1 cellular context compared by ENCODE assay signal in the genomic region with DNA sequence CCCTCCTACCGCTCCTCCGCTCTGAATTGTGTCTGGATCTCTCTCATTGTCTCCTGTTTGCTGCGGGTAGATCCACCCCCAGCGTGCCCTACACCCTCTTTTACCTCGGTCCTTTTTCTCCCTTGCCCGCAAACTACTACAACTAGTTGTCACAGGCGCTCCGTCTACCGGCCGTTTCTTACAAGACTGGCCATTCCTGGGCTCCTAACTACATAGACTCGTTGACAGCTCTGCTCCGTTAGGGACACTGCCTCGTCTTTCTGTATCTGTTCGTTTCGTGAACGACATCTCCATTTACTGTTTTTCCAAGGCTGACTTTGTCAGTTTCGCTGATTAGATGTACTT.
TF ChIP-seq lines count a peak whose summit lies in the region.

No MANE protein-coding gene starts in this region.

TF ChIP-seq in HepG2, 621 proteins besides CTCF, POLR2A, EP300 and RAD21 (continued from another document):
- TF ChIP-seq, protein P1, sequence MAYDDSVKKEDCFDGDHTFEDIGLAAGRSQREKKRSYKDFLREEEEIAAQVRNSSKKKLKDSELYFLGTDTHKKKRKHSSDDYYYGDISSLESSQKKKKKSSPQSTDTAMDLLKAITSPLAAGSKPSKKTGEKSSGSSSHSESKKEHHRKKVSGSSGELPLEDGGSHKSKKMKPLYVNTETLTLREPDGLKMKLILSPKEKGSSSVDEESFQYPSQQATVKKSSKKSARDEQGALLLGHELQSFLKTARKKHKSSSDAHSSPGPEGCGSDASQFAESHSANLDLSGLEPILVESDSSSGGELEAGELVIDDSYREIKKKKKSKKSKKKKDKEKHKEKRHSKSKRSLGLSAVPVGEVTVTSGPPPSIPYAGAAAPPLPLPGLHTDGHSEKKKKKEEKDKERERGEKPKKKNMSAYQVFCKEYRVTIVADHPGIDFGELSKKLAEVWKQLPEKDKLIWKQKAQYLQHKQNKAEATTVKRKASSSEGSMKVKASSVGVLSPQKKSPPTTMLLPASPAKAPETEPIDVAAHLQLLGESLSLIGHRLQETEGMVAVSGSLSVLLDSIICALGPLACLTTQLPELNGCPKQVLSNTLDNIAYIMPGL (CRISPR knock-in tag; IDR thresholded peaks at IDR 0.05; ENCODE audit: borderline replicate concordance in 1 of 2, low read depth in 1 of 2): peak; percentile 5 to 9; a peak in 1 of 4 replicates
- TF ChIP-seq STAG1 (CRISPR knock-in tag; IDR thresholded peaks at IDR 0.05): peak; percentile 38
- 0 out of 2 replicates have a peak, but pooled peaks have one; percentile 8 for TF ChIP-seq HDAC1 (CRISPR knock-in tag; IDR thresholded peaks at IDR 0.05)
- 0 out of 2 replicates have a peak, but pooled peaks have one; percentile 51 for TF ChIP-seq SNAI1 (CRISPR knock-in tag; IDR thresholded peaks at IDR 0.05; ENCODE audit: borderline replicate concordance)
TF ChIP-seq in HepG2: peak in this region for 7.
